Comparison of ENCODE assay signal across 8 cellular contexts in the genomic region with DNA sequence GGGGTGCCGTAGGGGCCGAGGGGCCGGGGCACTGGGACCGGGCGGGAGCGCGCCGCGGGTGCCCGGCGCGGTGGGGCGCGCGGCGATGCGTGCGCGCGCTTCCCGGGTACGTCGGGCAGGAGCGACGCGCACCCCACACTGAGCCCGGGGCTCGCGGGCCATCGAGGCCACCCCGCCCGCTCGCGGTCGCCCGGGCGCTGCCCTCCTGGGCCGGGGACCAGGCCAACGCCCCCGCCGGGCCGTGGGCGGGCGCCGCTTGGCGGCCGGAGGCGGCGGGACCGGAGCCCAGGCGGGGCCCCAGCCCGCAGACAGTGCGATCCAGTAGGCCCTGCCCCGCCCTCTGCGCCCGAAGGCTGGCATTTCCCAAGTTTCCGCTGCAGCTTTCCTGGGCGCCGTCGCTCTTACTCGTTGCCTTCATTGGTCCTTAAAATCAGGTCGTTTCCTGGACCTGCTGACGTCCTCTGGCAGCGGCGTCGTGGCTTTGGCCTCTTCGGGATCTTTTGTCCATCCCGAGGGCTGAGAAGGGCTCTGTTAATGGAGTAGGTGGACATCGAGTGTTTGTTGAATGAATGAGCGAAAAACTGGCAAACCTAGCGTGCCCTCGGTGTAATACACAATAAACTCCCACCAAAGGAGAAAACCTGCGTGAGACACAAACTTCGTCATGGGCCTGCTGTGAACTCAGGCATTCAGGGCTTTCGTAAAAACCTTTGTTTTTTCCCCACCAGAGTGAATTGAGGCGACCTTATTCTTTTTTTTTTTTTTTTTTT. TPM values are rescaled to one million over a fixed set of nuclear protein-coding genes. Genes with fewer than 3 reads are reported as not detected.
DNase-seq lines count a peak whose midpoint lies in the region; ATAC-seq and TF ChIP-seq lines count a peak whose summit lies in the region.

No MANE protein-coding gene starts in this region.

- H3K4me1 ChIP-seq in BE2C: no peaks in the 10 kb centered on the region

- peak; percentile 35 for ATAC-seq in activated T-helper 17 cell treated with anti-CD3 and anti-CD28 coated beads, Interleukin-2, amount 50 U/mL, for 72 hours (replicated peaks)
- peak; percentile 53 to 65 for ATAC-seq in naive thymus-derived CD8-positive, alpha-beta T cell
- ATAC-seq in GM21825 (IDR thresholded peaks at IDR 0.05; ENCODE audit: unreplicated experiment): no peak
- ATAC-seq in GM19452 (IDR thresholded peaks at IDR 0.05; ENCODE audit: unreplicated experiment): no peak

- H3K27ac Mint-ChIP-seq in activated T-helper 17 cell treated with anti-CD3 and anti-CD28 coated beads, Interleukin-2, amount 50 U/mL, for 72 hours: no peak overlapping the region
- peak overlapping the region in 4 of 10 donors; percentile 29 to 83 (median 42) for H3K27ac Mint-ChIP-seq in naive thymus-derived CD8-positive, alpha-beta T cell

- H3K27me3 Mint-ChIP-seq in activated T-helper 17 cell treated with anti-CD3 and anti-CD28 coated beads, Interleukin-2, amount 50 U/mL, for 72 hours: peaks cover 3% of the 10 kb centered on the region
- peaks cover 4 to 51% (median 21%) of the 10 kb centered on the region in 5 donors for H3K27me3 Mint-ChIP-seq in naive thymus-derived CD8-positive, alpha-beta T cell

- H3K4me1 Mint-ChIP-seq in activated T-helper 17 cell treated with anti-CD3 and anti-CD28 coated beads, Interleukin-2, amount 50 U/mL, for 72 hours: no peaks in the 10 kb centered on the region
- H3K4me1 Mint-ChIP-seq in naive thymus-derived CD8-positive, alpha-beta T cell: peaks cover 3 to 13% (median 10%) of the 10 kb centered on the region in 4 donors

- no peak for TF ChIP-seq CTCF in BE2C (IDR thresholded peaks at IDR 0.05; ENCODE audit: low read depth, low read length)

- H3K9me3 ChIP-seq in BE2C: no peaks in the 10 kb centered on the region

- H3K27me3 ChIP-seq in BE2C: no peaks in the 10 kb centered on the region

- peak overlapping the region; percentile 67 for H3K4me3 Mint-ChIP-seq in activated T-helper 17 cell treated with anti-CD3 and anti-CD28 coated beads, Interleukin-2, amount 50 U/mL, for 72 hours
- H3K4me3 Mint-ChIP-seq in naive thymus-derived CD8-positive, alpha-beta T cell: peak overlapping the region; percentile 54 to 86 (median 80)

- H3K36me3 ChIP-seq in BE2C: no peaks in the 10 kb centered on the region

- peak overlapping the region; percentile 44 for H3K4me3 ChIP-seq in BE2C (ENCODE audit: low read depth, low read length)

- peaks cover 7% of the 10 kb centered on the region for H3K9me3 Mint-ChIP-seq in activated T-helper 17 cell treated with anti-CD3 and anti-CD28 coated beads, Interleukin-2, amount 50 U/mL, for 72 hours
- H3K9me3 Mint-ChIP-seq in naive thymus-derived CD8-positive, alpha-beta T cell: peaks cover 0 to 10% (median 2%) of the 10 kb centered on the region in 9 donors

- H3K36me3 Mint-ChIP-seq in activated T-helper 17 cell treated with anti-CD3 and anti-CD28 coated beads, Interleukin-2, amount 50 U/mL, for 72 hours (ENCODE audit: low read depth): no peaks in the 10 kb centered on the region
- peaks cover 0 to 9% (median 0%) of the 10 kb centered on the region in 3 donors for H3K36me3 Mint-ChIP-seq in naive thymus-derived CD8-positive, alpha-beta T cell

- POLR2A ChIA-PET in naive thymus-derived CD8-positive, alpha-beta T cell (lab: Charles Lee): no interaction called here

- DNase-seq in BE2C (peak; percentile 46), HuH-7.5 (ENCODE audit: low spot score) (peak; percentile 52), fibroblast of the conjunctiva (ENCODE audit: low read depth) (peak; percentile 52)
- peak in 2 of 10 donors; percentile 10 to 21 for DNase-seq in naive thymus-derived CD8-positive, alpha-beta T cell
- DNase-seq in stimulated activated CD4-positive, alpha-beta T cell treated with anti-CD3 and anti-CD28 coated beads, Interleukin-12 subunit alpha, Interleukin-12 subunit beta, amount 100 ng/mL, for 4 hours: no peak

RNA-seq across cellular contexts. Expression of a gene that starts 0.6 kb away (rescaled TPM):
- 60.0 TPM for polyA plus RNA-seq in BE2C (2012; ENCODE audit: insufficient read depth, insufficient read length, low read depth)
- total RNA-seq in activated T-helper 17 cell treated with anti-CD3 and anti-CD28 coated beads, Interleukin-2, amount 50 U/mL, for 72 hours: under 1 TPM in 1 of 2 donors, not detected in 1; 0.19 TPM
- total RNA-seq in naive thymus-derived CD8-positive, alpha-beta T cell: under 1 TPM; 0.19 to 0.44 TPM
- polyA plus RNA-seq in naive thymus-derived CD8-positive, alpha-beta T cell: under 1 TPM in 1 of 3 donors, not detected in 2; 0.26 TPM

Comparison
In these comparisons a context has a peak if more than half of its experiments do, and no peak if none do; other contexts are left out.
1. ATAC-seq: peak in activated T-helper 17 cell treated with anti-CD3 and anti-CD28 coated beads, Interleukin-2, amount 50 U/mL, for 72 hours (single experiment) and naive thymus-derived CD8-positive, alpha-beta T cell (2 of 2); none in GM21825 (single experiment) and GM19452 (single experiment).